8 cellular contexts compared by ENCODE assay signal in the genomic region with DNA sequence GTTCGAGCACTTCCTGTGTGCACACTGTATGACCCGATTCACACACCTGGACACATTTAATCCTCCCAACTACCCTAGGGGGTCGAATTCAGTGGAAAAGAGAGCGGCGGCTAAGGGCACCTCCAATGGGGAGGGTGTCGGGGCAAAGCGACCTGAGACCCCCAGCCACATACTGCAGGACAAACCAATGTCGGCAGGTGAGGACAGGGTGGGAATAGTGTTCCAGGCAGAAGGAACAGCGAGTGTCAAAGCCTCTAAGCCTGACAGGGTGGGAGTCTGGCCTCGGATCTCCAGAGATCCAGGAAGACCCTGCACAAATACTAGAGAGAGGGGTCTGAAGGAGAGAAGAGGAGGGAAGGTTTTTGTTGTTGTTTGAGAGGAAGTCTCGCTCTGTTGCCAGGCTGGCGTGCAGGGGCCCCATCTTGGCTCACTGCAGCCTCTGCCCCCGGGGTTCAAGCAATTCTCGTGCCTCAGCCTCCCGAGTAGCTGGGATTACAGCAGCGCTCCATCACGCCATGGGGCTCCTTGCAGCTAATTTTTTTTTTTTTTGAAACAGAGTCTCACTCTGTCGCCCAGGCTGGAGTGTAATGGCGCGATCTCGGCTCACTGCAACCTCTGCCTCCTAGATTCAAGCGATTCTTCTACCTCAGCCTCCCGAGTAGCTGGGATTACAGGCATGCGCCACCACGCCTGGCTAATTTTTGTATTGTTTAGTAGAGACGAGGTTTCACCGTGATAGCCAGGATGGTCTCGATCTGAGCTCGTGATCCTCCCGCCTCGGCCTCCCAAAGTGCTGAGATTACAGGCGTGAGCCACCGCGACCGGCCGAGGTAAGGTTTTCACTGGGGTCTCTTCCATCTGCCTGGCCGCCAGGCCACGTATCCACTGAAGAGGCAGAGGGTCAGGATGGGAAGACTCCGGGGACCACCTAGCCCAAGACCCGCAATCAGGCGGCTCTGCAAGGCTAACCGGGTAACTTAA. TPM values are rescaled to one million over a fixed set of nuclear protein-coding genes. Genes with fewer than 3 reads are reported as not detected.
DNase-seq lines count a peak whose midpoint lies in the region; ATAC-seq lines count a peak whose summit lies in the region.

No MANE protein-coding gene starts in this region.

- no peaks in the 10 kb centered on the region for H3K27me3 Mint-ChIP-seq in T-helper 17 cell

- H3K27me3 ChIP-seq in right cardiac atrium (ENCODE audit: control insufficient read depth, insufficient read depth) (no peaks in the 10 kb centered on the region), skeletal muscle tissue (ENCODE audit: control insufficient read depth in 3 of 3, insufficient read depth in 3 of 3, low read length in 3 of 3) (no peaks in the 10 kb centered on the region)

- H3K4me3 Mint-ChIP-seq in T-helper 17 cell: peak overlapping the region; percentile 89

- 87% methylated on average over 42 of the region's 42 CpGs for WGBS in right cardiac atrium

- H3K27ac Mint-ChIP-seq in T-helper 17 cell: peak overlapping the region; percentile 51

- H3K4me3 ChIP-seq in right cardiac atrium (ENCODE audit: low read length): no peak overlapping the region
- H3K4me3 ChIP-seq in skeletal muscle tissue (ENCODE audit: low read length in 3 of 3): peak overlapping the region; percentile 14 to 65 (median 64)

- no peaks in the 10 kb centered on the region for H3K9me3 ChIP-seq in T-helper 17 cell (ENCODE audit: control insufficient read depth, low read length, poor library complexity, severe bottlenecking)
- no peaks in the 10 kb centered on the region for H3K9me3 ChIP-seq in right cardiac atrium (ENCODE audit: control insufficient read depth, low read length)
- no peaks in the 10 kb centered on the region for H3K9me3 ChIP-seq in skeletal muscle tissue (ENCODE audit: control insufficient read depth in 3 of 3, low read length in 3 of 3)

- H3K36me3 Mint-ChIP-seq in T-helper 17 cell (ENCODE audit: low read depth): no peaks in the 10 kb centered on the region

- DNase-seq in T-helper 17 cell (no peak), right cardiac atrium (peak in 2 of 3 donors; percentile 46 to 61), pons (ENCODE audit: low spot score) (no peak), inferior parietal cortex (ENCODE audit: extremely low spot score) (no peak), NCI-H2171 treated with DMSO at 0.1 percent for 48 hours (lab: John Stamatoyannopoulos, UW) (no peak), SHP77 (lab: John Stamatoyannopoulos, UW) (no peak)

- no peak overlapping the region for H3K27ac ChIP-seq in right cardiac atrium (ENCODE audit: low read length)
- H3K27ac ChIP-seq in skeletal muscle tissue (ENCODE audit: low read depth, low read length): peak overlapping the region; percentile 82

- no peak overlapping the region for H3K9ac ChIP-seq in skeletal muscle tissue (ENCODE audit: low read depth in 1 of 3, low read length in 3 of 3)

- intact Hi-C loops in right cardiac atrium (cut with DNase I): no loop called here

- peak; percentile 4 for ATAC-seq in GM21526 (IDR thresholded peaks at IDR 0.05; ENCODE audit: low FRiP score, unreplicated experiment)
- no peak for ATAC-seq in T-helper 17 cell
- ATAC-seq in right cardiac atrium: no peak

- peaks cover 16% of the 10 kb centered on the region for H3K4me1 Mint-ChIP-seq in T-helper 17 cell

- peaks cover 0 to 2% (median 0%) of the 10 kb centered on the region in 3 donors for H3K36me3 ChIP-seq in skeletal muscle tissue (ENCODE audit: control insufficient read depth in 3 of 3, insufficient read depth in 3 of 3, low read length in 3 of 3)

- H3K4me1 ChIP-seq in right cardiac atrium (ENCODE audit: control insufficient read depth, insufficient read depth, low read length): no peaks in the 10 kb centered on the region
- H3K4me1 ChIP-seq in skeletal muscle tissue (ENCODE audit: control insufficient read depth in 3 of 3, insufficient read depth in 3 of 3, low read length in 3 of 3): peaks cover 10 to 11% (median 10%) of the 10 kb centered on the region in 3 donors

RNA-seq across cellular contexts. Expression of a gene that starts 1.2 kb away (rescaled TPM):
- 100 to 1,000 TPM; 185 to 220 TPM for total RNA-seq in T-helper 17 cell
- total RNA-seq in right cardiac atrium: 10 to 100 TPM; 35.5 to 65.1 (median 56.6) TPM
- polyA plus RNA-seq in right cardiac atrium: 52.9 TPM
- 44.9 TPM for total RNA-seq in skeletal muscle tissue

RNA-seq across cellular contexts. Expression of a gene that starts 35.0 kb away (rescaled TPM):
- 10 to 100 TPM; 38.5 to 42.7 TPM for total RNA-seq in T-helper 17 cell
- 10 to 100 TPM; 85.9 to 95.9 (median 90.1) TPM for total RNA-seq in right cardiac atrium
- 167 TPM for polyA plus RNA-seq in right cardiac atrium
- 10.4 TPM for total RNA-seq in skeletal muscle tissue

RNA-seq across cellular contexts. Expression of a gene that starts 35.4 kb away (rescaled TPM):
- total RNA-seq in T-helper 17 cell (100 to 1,000 TPM; 170 to 175 TPM), right cardiac atrium (10 to 100 TPM; 37.8 to 53.6 (median 44.0) TPM), skeletal muscle tissue (44.4 TPM)
- polyA plus RNA-seq in right cardiac atrium: 65.1 TPM

RNA-seq across cellular contexts. Expression of a gene that starts 47.7 kb away (rescaled TPM):
- total RNA-seq in T-helper 17 cell: 10 to 100 TPM; 29.2 to 37.7 TPM
- 100 to 1,000 TPM; 106 to 126 (median 121) TPM for total RNA-seq in right cardiac atrium
- 148 TPM for polyA plus RNA-seq in right cardiac atrium
- total RNA-seq in skeletal muscle tissue: 53.2 TPM

Comparison
In these comparisons a context has a peak if more than half of its experiments do, and no peak if none do; other contexts are left out.
1. DNase-seq: peak in right cardiac atrium (2 of 3); none in T-helper 17 cell (0 of 3), pons (single experiment), inferior parietal cortex (single experiment), NCI-H2171 treated with DMSO at 0.1 percent for 48 hours (single experiment) and SHP77 (0 of 2).